Comparison of ENCODE assay signal across 22 cellular contexts in genomic region chr20:830011-830521, GRCh38. TPM values are rescaled to one million over a fixed set of nuclear protein-coding genes. Genes with fewer than 3 reads are reported as not detected.
DNase-seq lines count a peak whose midpoint lies in the region; ATAC-seq, FAIRE-seq and TF ChIP-seq lines count a peak whose summit lies in the region.
"Had no signal": no experiment of that assay in that cellular context is flagged by ENCODE, and none has a peak within 500 bp of the region (broad histone marks: within the 10 kb centered on the region; RNA-seq: fewer than 3 reads in every experiment).

No MANE protein-coding gene starts in this region.

- H3K27me3 ChIP-seq in adipocyte (replicated peaks; ENCODE audit: control insufficient read depth, insufficient read depth, low read length) = no peaks in the 10 kb centered on the region
- H3K27me3 ChIP-seq: colonic mucosa had no signal

- peak overlapping the region; percentile 71 for H3K9ac ChIP-seq in adipocyte (ENCODE audit: low read length)

- FAIRE-seq in GM12892 (lab: Jason Lieb, UNC) = no peak
- FAIRE-seq: endothelial cell of umbilical vein had no signal

- DNase-seq in A172 (ENCODE audit: low spot score) (peak; percentile 35), GM04504 (ENCODE audit: low read depth) (peak; percentile 84), adipocyte (ENCODE audit: low read depth) (peak; percentile 12), fibroblast of villous mesenchyme (ENCODE audit: low read depth) (peak; percentile 91), SHP77 treated with DMSO at 0.1 percent for 48 hours (lab: John Stamatoyannopoulos, UW) (no peak), KG1 (lab: John Stamatoyannopoulos, UW) (no peak), GM12892 (ENCODE audit: insufficient read length) (no peak)
- DNase-seq: activated CD4-positive, alpha-beta T cell treated with anti-CD3 and anti-CD28 coated beads for 4 hours; activated naive CD4-positive, alpha-beta T cell treated with anti-CD3 and anti-CD28 coated beads, Interleukin-2, amount 10 ng/mL, durations not matched to agents 7 days and 5 days; activated T-cell treated with anti-CD3 and anti-CD28 coated beads for 4 hours; colonic mucosa; DMS79; glutamatergic neuron; GOT3; NCI-H1092 treated with DMSO at 0.1 percent for 48 hours; NCI-H2107; NCI-H526 treated with DMSO at 0.1 percent for 48 hours; retina; stimulated activated CD4-positive, alpha-beta T cell treated with anti-CD3 and anti-CD28 coated beads, Interleukin-15, amount 100 ng/mL, for 24 hours; stimulated activated naive CD4-positive, alpha-beta T cell treated with Interleukin-2 at 50 U/mL for 16 hours had no signal

- TF ChIP-seq CTCF in fibroblast of villous mesenchyme (IDR thresholded peaks at IDR 0.05; ENCODE audit: insufficient read depth, low read depth, low read length) = no peak

- peaks cover 4% of the 10 kb centered on the region for H3K9me3 ChIP-seq in adipocyte (ENCODE audit: control insufficient read depth, low read length)
- H3K9me3 ChIP-seq: colonic mucosa had no signal

- H3K4me3 ChIP-seq in adipocyte (ENCODE audit: low read length) = peak overlapping the region; percentile 55
- H3K4me3 ChIP-seq in fibroblast of villous mesenchyme (ENCODE audit: low read depth, low read length) = no peak overlapping the region
- H3K4me3 ChIP-seq: colonic mucosa had no signal

- peaks cover 49% of the 10 kb centered on the region for H3K4me1 ChIP-seq in adipocyte (ENCODE audit: control insufficient read depth, insufficient read depth, low read length)
- H3K4me1 ChIP-seq: colonic mucosa had no signal

- H3K36me3 ChIP-seq in adipocyte (ENCODE audit: control insufficient read depth, insufficient read depth, low read length, severe bottlenecking) = no peaks in the 10 kb centered on the region
- H3K36me3 ChIP-seq: colonic mucosa had no signal

- no peak for ATAC-seq in HG02678 (IDR thresholded peaks at IDR 0.05; ENCODE audit: unreplicated experiment)

- TF ChIP-seq POLR2A in GM12892 (IDR thresholded peaks at IDR 0.05; ENCODE audit: low read depth, low read length) = no peak

RNA-seq across cellular contexts. Expression of gene FAM110A, which starts 3.4 kb away (rescaled TPM):
- total RNA-seq in A172 (2014; rRNA removed; shearing (Covaris generic)) = 11.7 and 15.0 TPM in 2 replicates
- 4.2 and 5.2 TPM in 2 replicates for total RNA-seq in fibroblast of villous mesenchyme
- 3.0 TPM for polyA plus RNA-seq in GM12892 (2012; ENCODE audit: missing spikeins)

Comparison
In these comparisons a context has a peak if more than half of its experiments do, and no peak if none do; other contexts are left out.
1. DNase-seq: peak in A172 (single experiment), GM04504 (single experiment), adipocyte (single experiment) and fibroblast of villous mesenchyme (single experiment); none in SHP77 treated with DMSO at 0.1 percent for 48 hours (single experiment), KG1 (single experiment) and GM12892 (single experiment).